10 cellular contexts compared by ENCODE assay signal in genomic region chrX:17521871-17522693, GRCh38.
DNase-seq lines count a peak whose midpoint lies in the region; ATAC-seq, FAIRE-seq and TF ChIP-seq lines count a peak whose summit lies in the region.
"Had no signal": no experiment of that assay in that cellular context is flagged by ENCODE, and none has a peak within 500 bp of the region (broad histone marks: within the 10 kb centered on the region; RNA-seq: fewer than 3 reads in every experiment).

No MANE protein-coding gene starts in this region.

- H3K27me3 Mint-ChIP-seq in activated CD4-positive, alpha-beta T cell treated with anti-CD3 and anti-CD28 coated beads for 36 hours: no peaks in the 10 kb centered on the region
- H3K27me3 Mint-ChIP-seq: CD4-positive, CD25-positive, alpha-beta regulatory T cell had no signal

- H3K4ac ChIP-seq in neuronal stem cell (ENCODE audit: low read length): no peak overlapping the region

- H2BK15ac ChIP-seq in neuronal stem cell (ENCODE audit: low read length): no peak overlapping the region

- H2BK120ac ChIP-seq in neuronal stem cell (ENCODE audit: low read depth, low read length): no peak overlapping the region

- H3K36me3 ChIP-seq in small intestine (ENCODE audit: control insufficient read depth in 2 of 2, insufficient read depth in 2 of 2, low read length in 2 of 2) (no peaks in the 10 kb centered on the region), neuronal stem cell (replicated peaks in 1 of 2; ENCODE audit: control insufficient read depth in 2 of 2, insufficient read depth in 2 of 2, low read length in 2 of 2) (no peaks in the 10 kb centered on the region)

- H3K27me3 ChIP-seq in small intestine (ENCODE audit: control insufficient read depth in 2 of 2, insufficient read depth in 2 of 2, low read length in 2 of 2): no peaks in the 10 kb centered on the region
- no peaks in the 10 kb centered on the region for H3K27me3 ChIP-seq in neuronal stem cell (ENCODE audit: control insufficient read depth in 3 of 3, insufficient read depth in 3 of 3, low read depth in 1 of 3, low read length in 3 of 3)

- H2BK12ac ChIP-seq in neuronal stem cell (ENCODE audit: low read length): no peak overlapping the region

- intact Hi-C loops in activated CD4-positive, alpha-beta T cell treated with anti-CD3 and anti-CD28 coated beads for 36 hours (cut with DNase I, micrococcal nuclease): no loop called here

- no peak overlapping the region for H3K27ac ChIP-seq in small intestine (ENCODE audit: low read depth in 1 of 2, low read length in 1 of 2)
- no peak overlapping the region for H3K27ac ChIP-seq in neuronal stem cell (replicated peaks; ENCODE audit: low read length)

- no peak overlapping the region for H3K14ac ChIP-seq in neuronal stem cell (ENCODE audit: low read length)

- H3K36me3 Mint-ChIP-seq in activated CD4-positive, alpha-beta T cell treated with anti-CD3 and anti-CD28 coated beads for 36 hours (ENCODE audit: low read depth): no peaks in the 10 kb centered on the region
- H3K36me3 Mint-ChIP-seq: activated naive CD4-positive, alpha-beta T cell treated with anti-CD3 and anti-CD28 coated beads, Interleukin-2, amount 50 U/mL, for 24 hours; CD4-positive, CD25-positive, alpha-beta regulatory T cell had no signal

- H2BK5ac ChIP-seq in neuronal stem cell (ENCODE audit: low read length): no peak overlapping the region

- H3K79me1 ChIP-seq in neuronal stem cell (ENCODE audit: low read depth, low read length): no peaks in the 10 kb centered on the region

- H4K8ac ChIP-seq in neuronal stem cell (ENCODE audit: low read depth, low read length): no peak overlapping the region

- CTCF ChIA-PET in activated CD4-positive, alpha-beta T cell treated with anti-CD3 and anti-CD28 coated beads for 36 hours (lab: Charles Lee): interaction anchor here (1.0 kb wide), 1 partner anchor 87 kb away, joined by 3 read pairs; no protein-coding TSS in a partner anchor

- no peak for TF ChIP-seq CTCF in cardiac fibroblast (IDR thresholded peaks at IDR 0.05; ENCODE audit: low read depth, low read length)

- POLR2A ChIA-PET in activated CD4-positive, alpha-beta T cell treated with anti-CD3 and anti-CD28 coated beads for 36 hours (lab: Charles Lee): no interaction called here

- ATAC-seq in activated CD4-positive, alpha-beta T cell treated with anti-CD3 and anti-CD28 coated beads for 36 hours: no peak
- ATAC-seq in GM21360 (IDR thresholded peaks at IDR 0.05; ENCODE audit: unreplicated experiment): no peak

- H3K18ac ChIP-seq in neuronal stem cell (ENCODE audit: low read length): no peak overlapping the region

- no peak overlapping the region for H4K91ac ChIP-seq in neuronal stem cell (ENCODE audit: low read depth, low read length, poor library complexity)

- H3K4me2 ChIP-seq in neuronal stem cell (ENCODE audit: insufficient read depth, low read length, poor library complexity, severe bottlenecking): no peak overlapping the region

- no peaks in the 10 kb centered on the region for H3K9me3 Mint-ChIP-seq in activated CD4-positive, alpha-beta T cell treated with anti-CD3 and anti-CD28 coated beads for 36 hours (ENCODE audit: low read depth)
- H3K9me3 Mint-ChIP-seq: activated naive CD4-positive, alpha-beta T cell treated with anti-CD3 and anti-CD28 coated beads, Interleukin-2, amount 50 U/mL, for 24 hours had no signal

- no peak overlapping the region for H3K9ac ChIP-seq in neuronal stem cell (ENCODE audit: low read depth, low read length, poor library complexity)

- DNase-seq in activated CD4-positive, alpha-beta T cell treated with anti-CD3 and anti-CD28 coated beads for 36 hours: peak; percentile 15
- no peak for DNase-seq in activated CD4-positive, alpha-beta T cell treated with anti-CD3 and anti-CD28 coated beads, Interleukin-2, amount 50 U/mL, for 48 hours
- peak; percentile 15 for DNase-seq in NCI-H2171 (lab: John Stamatoyannopoulos, UW)
- peak; percentile 13 to 36 for DNase-seq in cardiac fibroblast (ENCODE audit: low read depth in 2 of 2)
- DNase-seq in small intestine: peak; percentile 12
- DNase-seq in neuronal stem cell (ENCODE audit: low spot score): no peak
- DNase-seq in cortex of kidney (lab: John Stamatoyannopoulos, UW): no peak
- DNase-seq: CD4-positive, CD25-positive, alpha-beta regulatory T cell had no signal

- H2AK5ac ChIP-seq in neuronal stem cell (ENCODE audit: low read depth, low read length): no peak overlapping the region

- FAIRE-seq in small intestine (lab: Jason Lieb, UNC): no peak

- no peak overlapping the region for H2AFZ ChIP-seq in neuronal stem cell (ENCODE audit: low read length)

- WGBS in small intestine, 3 donors: 35 to 47% (median 45%) methylated on average over 13 to 16 of the region's 16 CpGs
- no CpG with 5 or more reads among the region's 16 CpGs for WGBS in neuronal stem cell (ENCODE audit: extremely low coverage in 2 of 2, insufficient read length in 2 of 2, insufficient replicate concordance in 1 of 2), 2 donors

- H3K23ac ChIP-seq in neuronal stem cell (ENCODE audit: low read depth, low read length, poor library complexity): no peak overlapping the region

- H3K4me1 Mint-ChIP-seq in activated CD4-positive, alpha-beta T cell treated with anti-CD3 and anti-CD28 coated beads for 36 hours: no peaks in the 10 kb centered on the region
- H3K4me1 Mint-ChIP-seq: activated naive CD4-positive, alpha-beta T cell treated with anti-CD3 and anti-CD28 coated beads, Interleukin-2, amount 50 U/mL, for 24 hours; CD4-positive, CD25-positive, alpha-beta regulatory T cell had no signal

- H3K4me3 Mint-ChIP-seq in activated CD4-positive, alpha-beta T cell treated with anti-CD3 and anti-CD28 coated beads for 36 hours: no peak overlapping the region
- H3K4me3 Mint-ChIP-seq: activated naive CD4-positive, alpha-beta T cell treated with anti-CD3 and anti-CD28 coated beads, Interleukin-2, amount 50 U/mL, for 24 hours; CD4-positive, CD25-positive, alpha-beta regulatory T cell had no signal

- H3K9me3 ChIP-seq in small intestine (ENCODE audit: control insufficient read depth, low read depth) (no peaks in the 10 kb centered on the region), neuronal stem cell (replicated peaks in 1 of 2; ENCODE audit: control insufficient read depth in 2 of 2, insufficient read depth in 1 of 2, low read depth in 1 of 2, low read length in 2 of 2) (no peaks in the 10 kb centered on the region)

- H3K4me1 ChIP-seq in small intestine (ENCODE audit: control insufficient read depth in 2 of 2, insufficient read depth in 1 of 2, low read depth in 1 of 2, low read length in 1 of 2) (peaks cover 0 to 3% of the 10 kb centered on the region in 2 donors), neuronal stem cell (ENCODE audit: control insufficient read depth in 2 of 2, insufficient read depth in 1 of 2, low read depth in 1 of 2, low read length in 2 of 2) (peaks cover under 1% of the 10 kb centered on the region in 2 donors)

- H3K4me3 ChIP-seq in cardiac fibroblast (replicated peaks in 1 of 2; ENCODE audit: low read depth in 2 of 2, low read length in 2 of 2) (no peak overlapping the region), small intestine (ENCODE audit: low read depth in 1 of 2, low read length in 2 of 2) (no peak overlapping the region), neuronal stem cell (ENCODE audit: low read length in 2 of 2) (no peak overlapping the region)

- H3K27ac Mint-ChIP-seq in activated CD4-positive, alpha-beta T cell treated with anti-CD3 and anti-CD28 coated beads for 36 hours: no peak overlapping the region
- H3K27ac Mint-ChIP-seq: activated naive CD4-positive, alpha-beta T cell treated with anti-CD3 and anti-CD28 coated beads, Interleukin-2, amount 50 U/mL, for 24 hours; CD4-positive, CD25-positive, alpha-beta regulatory T cell had no signal

Comparison
In these comparisons a context has a peak if more than half of its experiments do, and no peak if none do; other contexts are left out.
1. DNase-seq: peak in activated CD4-positive, alpha-beta T cell treated with anti-CD3 and anti-CD28 coated beads for 36 hours (single experiment), NCI-H2171 (single experiment), cardiac fibroblast (2 of 2) and small intestine (single experiment); none in activated CD4-positive, alpha-beta T cell treated with anti-CD3 and anti-CD28 coated beads, Interleukin-2, amount 50 U/mL, for 48 hours (0 of 2), neuronal stem cell (single experiment) and cortex of kidney (single experiment).